Comparison of ENCODE assay signal across 7 cellular contexts in the genomic region with DNA sequence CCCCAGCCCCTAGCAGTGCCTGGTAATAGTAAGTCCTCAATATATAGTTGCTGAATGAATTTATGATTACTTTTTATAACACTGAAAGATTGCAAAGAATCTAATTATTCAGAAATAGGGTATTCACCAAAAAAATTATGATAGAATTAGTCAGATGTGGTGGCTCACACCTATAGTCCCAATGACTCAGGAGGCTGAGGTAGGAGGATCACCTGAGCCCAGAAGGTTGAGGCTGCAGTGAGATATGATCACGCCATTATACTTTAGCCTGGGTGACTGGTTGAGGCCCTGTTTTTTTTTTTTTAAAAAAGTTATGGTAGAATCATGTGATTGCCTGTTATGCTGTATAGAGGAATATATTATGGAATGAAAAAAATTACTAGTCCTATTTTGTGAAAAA. TPM values are rescaled to one million over a fixed set of nuclear protein-coding genes. Genes with fewer than 3 reads are reported as not detected.
DNase-seq lines count a peak whose midpoint lies in the region; ATAC-seq and TF ChIP-seq lines count a peak whose summit lies in the region.
"Not testable (repeated sequence)": the region's sequence is repeated elsewhere in the genome, so short reads cannot be mapped to it uniquely, and the experiment has no call there.

No MANE protein-coding gene starts in this region.

- H2AFZ ChIP-seq in OCI-LY3 (ENCODE audit: low read depth, low read length): not testable (repeated sequence)

- peak overlapping the region; percentile 68 for H3K27ac Mint-ChIP-seq in activated CD8-positive, alpha-beta memory T cell treated with anti-CD3 and anti-CD28 coated beads, Interleukin-2, amount 10 ng/mL, durations not matched to agents 7 days and 5 days
- peak overlapping the region; percentile 81 for H3K27ac Mint-ChIP-seq in activated naive CD8-positive, alpha-beta T cell
- H3K27ac Mint-ChIP-seq in nephron progenitor cell: peak overlapping the region; percentile 75

- H3K9ac ChIP-seq in OCI-LY3 (ENCODE audit: low read length): not testable (repeated sequence)

- peaks cover 20% of the 10 kb centered on the region for H3K4me1 ChIP-seq in OCI-LY3 (ENCODE audit: low read length)

- ATAC-seq in GM18520 (IDR thresholded peaks at IDR 0.05; ENCODE audit: unreplicated experiment) (peak; percentile 10), GM21447 (IDR thresholded peaks at IDR 0.05; ENCODE audit: unreplicated experiment) (peak; percentile 20), HG02884 (IDR thresholded peaks at IDR 0.05; ENCODE audit: unreplicated experiment) (peak; percentile 8)
- ATAC-seq in activated CD8-positive, alpha-beta memory T cell treated with anti-CD3 and anti-CD28 coated beads, Interleukin-2, amount 10 ng/mL, durations not matched to agents 7 days and 5 days: not testable (repeated sequence)

- not testable (repeated sequence) for H3K27ac ChIP-seq in OCI-LY3 (ENCODE audit: low read length)

- not testable (repeated sequence) for H3K27me3 ChIP-seq in OCI-LY3 (ENCODE audit: low read depth, low read length)

- CTCF ChIA-PET in activated CD8-positive, alpha-beta memory T cell treated with anti-CD3 and anti-CD28 coated beads, Interleukin-2, amount 10 ng/mL, durations not matched to agents 7 days and 5 days (lab: Charles Lee): interaction anchor here (1.3 kb wide), 1 partner anchor 204 kb away, joined by 3 read pairs; no protein-coding TSS in a partner anchor

- H3K9me3 ChIP-seq in OCI-LY3 (ENCODE audit: insufficient read depth, low read length): not testable (repeated sequence)

- H3K4me2 ChIP-seq in OCI-LY3 (ENCODE audit: low read length): peak overlapping the region; percentile 42

- H3K36me3 ChIP-seq in OCI-LY3 (replicated peaks; ENCODE audit: low read depth, low read length): not testable (repeated sequence)

- not testable (repeated sequence) for H3K4me3 ChIP-seq in OCI-LY3 (ENCODE audit: low read length)

- not testable (repeated sequence) for DNase-seq in activated CD8-positive, alpha-beta memory T cell treated with anti-CD3 and anti-CD28 coated beads, Interleukin-2, amount 10 ng/mL, durations not matched to agents 7 days and 5 days; nephron progenitor cell

- TF ChIP-seq CTCF in OCI-LY3 (IDR thresholded peaks at IDR 0.05; ENCODE audit: low read depth, low read length); nephron progenitor cell (IDR thresholded peaks at IDR 0.05): not testable (repeated sequence)

- not testable (repeated sequence) for H4K20me1 ChIP-seq in OCI-LY3 (ENCODE audit: insufficient read depth, low read length)

- H3K27me3 Mint-ChIP-seq in activated CD8-positive, alpha-beta memory T cell treated with anti-CD3 and anti-CD28 coated beads, Interleukin-2, amount 10 ng/mL, durations not matched to agents 7 days and 5 days; activated naive CD8-positive, alpha-beta T cell: not testable (repeated sequence)
- H3K27me3 Mint-ChIP-seq in nephron progenitor cell (ENCODE audit: low read depth, poor library complexity): peaks cover 10% of the 10 kb centered on the region

- not testable (repeated sequence) for H3K9me3 Mint-ChIP-seq in activated CD8-positive, alpha-beta memory T cell treated with anti-CD3 and anti-CD28 coated beads, Interleukin-2, amount 10 ng/mL, durations not matched to agents 7 days and 5 days (ENCODE audit: low read depth); activated naive CD8-positive, alpha-beta T cell (ENCODE audit: low read depth); nephron progenitor cell

- H3K4me1 Mint-ChIP-seq in activated CD8-positive, alpha-beta memory T cell treated with anti-CD3 and anti-CD28 coated beads, Interleukin-2, amount 10 ng/mL, durations not matched to agents 7 days and 5 days: peaks cover 37% of the 10 kb centered on the region
- H3K4me1 Mint-ChIP-seq in activated naive CD8-positive, alpha-beta T cell (ENCODE audit: low read depth): peaks cover 14% of the 10 kb centered on the region
- peaks cover 34% of the 10 kb centered on the region for H3K4me1 Mint-ChIP-seq in nephron progenitor cell

- not testable (repeated sequence) for H3K4me3 Mint-ChIP-seq in activated CD8-positive, alpha-beta memory T cell treated with anti-CD3 and anti-CD28 coated beads, Interleukin-2, amount 10 ng/mL, durations not matched to agents 7 days and 5 days; activated naive CD8-positive, alpha-beta T cell; nephron progenitor cell

- not testable (repeated sequence) for H3K36me3 Mint-ChIP-seq in activated CD8-positive, alpha-beta memory T cell treated with anti-CD3 and anti-CD28 coated beads, Interleukin-2, amount 10 ng/mL, durations not matched to agents 7 days and 5 days; activated naive CD8-positive, alpha-beta T cell
- H3K36me3 Mint-ChIP-seq in nephron progenitor cell (ENCODE audit: low read depth): peaks cover 11% of the 10 kb centered on the region

- not testable (repeated sequence) for H3K79me2 ChIP-seq in OCI-LY3 (ENCODE audit: low read length)

RNA-seq across cellular contexts. Expression of a gene that starts 21.5 kb away (rescaled TPM):
- 100 to 1,000 TPM; 176 to 240 TPM for total RNA-seq in activated CD8-positive, alpha-beta memory T cell treated with anti-CD3 and anti-CD28 coated beads, Interleukin-2, amount 10 ng/mL, durations not matched to agents 7 days and 5 days
